ENCODE assay signal across 8 cellular contexts in genomic region chr1:221725683-221726330, GRCh38. TPM values are rescaled to one million over a fixed set of nuclear protein-coding genes. Genes with fewer than 3 reads are reported as not detected.
A peak's percentile ranks its signal among the peaks of the same experiment; 100 is the strongest.
DNase-seq lines count a peak whose midpoint lies in the region; ATAC-seq lines count a peak whose summit lies in the region.

No MANE protein-coding gene starts in this region.

- peaks cover 25% of the 10 kb centered on the region for H3K36me3 Mint-ChIP-seq in activated naive CD4-positive, alpha-beta T cell treated with anti-CD3 and anti-CD28 coated beads for 36 hours (ENCODE audit: low read depth)
- peaks cover 12% of the 10 kb centered on the region for H3K36me3 Mint-ChIP-seq in IgD-negative memory B cell
- peaks cover 21% of the 10 kb centered on the region for H3K36me3 Mint-ChIP-seq in dendritic cell treated with granulocyte-macrophage colony-stimulating factor and Interleukin-4, amounts not matched to agents 40 ng/mL and 50 ng/mL, for 4 days (ENCODE audit: low read depth)
- peaks cover 78% of the 10 kb centered on the region for H3K36me3 Mint-ChIP-seq in stimulated activated memory B cell treated with anti-CD40 and anti-IgM and Interleukin-4, amounts not matched to agents 10 μg/mL and 1 μg/mL and 100 μg/mL, for 72 hours

- 0 out of 2 replicates have a peak, but pooled peaks cover 3% of the 10 kb centered on the region for H4K20me1 ChIP-seq in Karpas-422 (ENCODE audit: insufficient read depth, low read depth, low read length)

- no peaks in the 10 kb centered on the region for H3K4me1 ChIP-seq in Karpas-422 (ENCODE audit: low read length)

- H3K4me2 ChIP-seq in Karpas-422 (ENCODE audit: low read depth, low read length, poor library complexity, severe bottlenecking): no peak overlapping the region

- no peaks in the 10 kb centered on the region for H3K27me3 Mint-ChIP-seq in activated naive CD4-positive, alpha-beta T cell treated with anti-CD3 and anti-CD28 coated beads for 36 hours (ENCODE audit: low read depth)
- no peaks in the 10 kb centered on the region for H3K27me3 Mint-ChIP-seq in IgD-negative memory B cell
- H3K27me3 Mint-ChIP-seq in dendritic cell treated with granulocyte-macrophage colony-stimulating factor and Interleukin-4, amounts not matched to agents 40 ng/mL and 50 ng/mL, for 4 days: no peaks in the 10 kb centered on the region
- no peaks in the 10 kb centered on the region for H3K27me3 Mint-ChIP-seq in stimulated activated memory B cell treated with anti-CD40 and anti-IgM and Interleukin-4, amounts not matched to agents 10 μg/mL and 1 μg/mL and 100 μg/mL, for 72 hours

- H3K27me3 ChIP-seq in Karpas-422 (ENCODE audit: low read length): no peaks in the 10 kb centered on the region

- H3K9me3 ChIP-seq in Karpas-422 (ENCODE audit: low read length): no peaks in the 10 kb centered on the region

- H3K4me3 ChIP-seq in Karpas-422 (ENCODE audit: low read length): no peak overlapping the region

- no peaks in the 10 kb centered on the region for H3K79me2 ChIP-seq in Karpas-422 (ENCODE audit: low read length)

- ATAC-seq in stimulated activated memory B cell treated with anti-CD40 and anti-IgM and Interleukin-4, amounts not matched to agents 10 μg/mL and 1 μg/mL and 100 μg/mL, for 72 hours: no peak
- no peak for ATAC-seq in HG03565 (IDR thresholded peaks at IDR 0.05; ENCODE audit: unreplicated experiment)

- H2AFZ ChIP-seq in Karpas-422 (ENCODE audit: low read length): no peak overlapping the region

- CTCF ChIA-PET in activated naive CD4-positive, alpha-beta T cell treated with anti-CD3 and anti-CD28 coated beads for 36 hours (lab: Charles Lee): interaction anchor here (1.0 to 1.7 kb wide), 2 partner anchors 15 to 18 kb away, joined by 3 to 10 read pairs; partner anchors contain the start of gene DUSP10

- peaks cover 67% of the 10 kb centered on the region for H3K4me1 Mint-ChIP-seq in activated naive CD4-positive, alpha-beta T cell treated with anti-CD3 and anti-CD28 coated beads for 36 hours (ENCODE audit: low read depth)
- H3K4me1 Mint-ChIP-seq in IgD-negative memory B cell: peaks cover 16 to 55% (median 28%) of the 10 kb centered on the region in 3 donors
- H3K4me1 Mint-ChIP-seq in dendritic cell treated with granulocyte-macrophage colony-stimulating factor and Interleukin-4, amounts not matched to agents 40 ng/mL and 50 ng/mL, for 4 days (ENCODE audit: low read depth): peaks cover 51% of the 10 kb centered on the region
- H3K4me1 Mint-ChIP-seq in stimulated activated memory B cell treated with anti-CD40 and anti-IgM and Interleukin-4, amounts not matched to agents 10 μg/mL and 1 μg/mL and 100 μg/mL, for 72 hours: peaks cover 46% of the 10 kb centered on the region

- no peaks in the 10 kb centered on the region for H3K9me2 ChIP-seq in Karpas-422 (replicated peaks; ENCODE audit: insufficient read depth, low read length)

- H3K27ac ChIP-seq in Karpas-422 (ENCODE audit: low read length): no peak overlapping the region

- H3K9me3 Mint-ChIP-seq in activated naive CD4-positive, alpha-beta T cell treated with anti-CD3 and anti-CD28 coated beads for 36 hours: peaks cover 14% of the 10 kb centered on the region
- peaks cover 3 to 6% (median 5%) of the 10 kb centered on the region in 3 donors for H3K9me3 Mint-ChIP-seq in IgD-negative memory B cell
- no peaks in the 10 kb centered on the region for H3K9me3 Mint-ChIP-seq in dendritic cell treated with granulocyte-macrophage colony-stimulating factor and Interleukin-4, amounts not matched to agents 40 ng/mL and 50 ng/mL, for 4 days
- H3K9me3 Mint-ChIP-seq in stimulated activated memory B cell treated with anti-CD40 and anti-IgM and Interleukin-4, amounts not matched to agents 10 μg/mL and 1 μg/mL and 100 μg/mL, for 72 hours: peaks cover 7% of the 10 kb centered on the region

- H3K36me3 ChIP-seq in Karpas-422 (ENCODE audit: insufficient read depth, low read length): no peaks in the 10 kb centered on the region

- H3K9ac ChIP-seq in Karpas-422 (ENCODE audit: low read length): no peak overlapping the region

- no peak for DNase-seq in activated naive CD4-positive, alpha-beta T cell treated with anti-CD3 and anti-CD28 coated beads for 36 hours
- DNase-seq in activated naive CD4-positive, alpha-beta T cell treated with Interleukin-2 at 50 U/mL for 16 hours: no peak
- DNase-seq in SKM-1 treated with dmso at 0.1 percent for 144 hours (lab: John Stamatoyannopoulos, UW; ENCODE audit: unreplicated experiment) (no peak), Karpas-422 (no peak)

- H3K27ac Mint-ChIP-seq in activated naive CD4-positive, alpha-beta T cell treated with anti-CD3 and anti-CD28 coated beads for 36 hours: peak overlapping the region; percentile 99
- peak overlapping the region in 2 of 3 donors; percentile 71 to 91 for H3K27ac Mint-ChIP-seq in IgD-negative memory B cell
- peak overlapping the region; percentile 85 for H3K27ac Mint-ChIP-seq in dendritic cell treated with granulocyte-macrophage colony-stimulating factor and Interleukin-4, amounts not matched to agents 40 ng/mL and 50 ng/mL, for 4 days
- H3K27ac Mint-ChIP-seq in stimulated activated memory B cell treated with anti-CD40 and anti-IgM and Interleukin-4, amounts not matched to agents 10 μg/mL and 1 μg/mL and 100 μg/mL, for 72 hours: peak overlapping the region; percentile 67

- intact Hi-C loops in activated naive CD4-positive, alpha-beta T cell treated with anti-CD3 and anti-CD28 coated beads for 36 hours (cut with micrococcal nuclease): loop anchor here (1.0 kb wide), 7 partner anchors 14 to 287 kb away; partner anchors contain the start of gene DUSP10
- intact Hi-C loops in dendritic cell treated with granulocyte-macrophage colony-stimulating factor and Interleukin-4, amounts not matched to agents 40 ng/mL and 50 ng/mL, for 4 days (cut with micrococcal nuclease): loop anchor here (2.0 kb wide), 2 partner anchors 15 kb away; no protein-coding TSS in a partner anchor

- peak overlapping the region; percentile 69 for H3K4me3 Mint-ChIP-seq in activated naive CD4-positive, alpha-beta T cell treated with anti-CD3 and anti-CD28 coated beads for 36 hours
- H3K4me3 Mint-ChIP-seq in IgD-negative memory B cell: peak overlapping the region in 2 of 4 donors; percentile 82
- peak overlapping the region; percentile 57 for H3K4me3 Mint-ChIP-seq in dendritic cell treated with granulocyte-macrophage colony-stimulating factor and Interleukin-4, amounts not matched to agents 40 ng/mL and 50 ng/mL, for 4 days
- peak overlapping the region; percentile 41 for H3K4me3 Mint-ChIP-seq in stimulated activated memory B cell treated with anti-CD40 and anti-IgM and Interleukin-4, amounts not matched to agents 10 μg/mL and 1 μg/mL and 100 μg/mL, for 72 hours

RNA-seq across cellular contexts. Expression of gene DUSP10, which starts 16.1 kb away (rescaled TPM):
- total RNA-seq in activated naive CD4-positive, alpha-beta T cell treated with anti-CD3 and anti-CD28 coated beads for 36 hours: 1 to 10 TPM; 9.1 TPM
- polyA plus RNA-seq in IgD-negative memory B cell: 8.6 TPM
- total RNA-seq in Karpas-422 (2014; rRNA removed; shearing (Covaris generic); ENCODE audit: low replicate concordance): 1.1 and 3.5 TPM in 2 replicates
